Comparison of ENCODE assay signal across 8 cellular contexts in the genomic region with DNA sequence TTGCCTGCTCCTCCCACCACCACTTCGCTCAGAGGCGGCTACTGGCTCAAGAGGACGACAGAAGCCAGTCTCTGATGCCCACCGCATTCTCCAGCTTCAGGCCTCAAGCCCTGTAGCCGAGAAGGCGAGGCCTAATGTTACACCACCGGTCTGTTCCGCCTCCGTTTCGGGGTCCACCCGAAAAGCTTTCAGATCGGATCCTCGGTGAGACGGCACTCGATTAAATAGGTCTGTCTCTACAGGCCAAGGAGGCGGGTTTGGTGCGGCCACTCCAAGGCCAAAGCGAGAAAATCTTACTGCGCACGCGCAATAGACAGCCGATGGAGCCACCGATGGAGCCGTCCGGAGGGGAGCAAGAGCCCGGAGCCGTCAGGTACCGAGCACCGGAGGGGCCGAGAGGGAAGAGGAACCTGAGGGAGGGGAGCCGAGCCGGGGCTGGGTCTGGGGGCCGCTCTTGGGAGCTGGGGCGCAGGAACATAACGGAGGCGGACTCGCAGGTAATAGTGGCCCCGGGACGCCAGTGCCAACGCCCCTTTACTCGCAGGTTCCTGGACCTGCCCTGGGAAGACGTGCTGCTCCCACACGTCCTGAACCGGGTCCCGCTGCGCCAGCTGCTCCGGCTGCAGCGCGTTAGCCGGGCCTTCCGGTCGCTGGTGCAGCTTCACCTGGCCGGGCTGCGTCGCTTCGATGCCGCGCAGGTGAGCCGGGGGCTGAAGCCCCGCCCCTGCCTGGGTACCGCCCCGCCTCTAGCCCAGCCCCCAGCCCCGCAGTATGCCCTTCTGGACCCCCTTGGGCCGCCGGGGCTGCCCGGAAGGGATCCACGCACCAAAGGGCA. TPM values are rescaled to one million over a fixed set of nuclear protein-coding genes. Genes with fewer than 3 reads are reported as not detected.
DNase-seq lines count a peak whose midpoint lies in the region; ATAC-seq and TF ChIP-seq lines count a peak whose summit lies in the region.

FBXL15 (plus strand) TSS at position 27 of the 835 bp plus-strand sequence; CDS start at position 321, 294 bp downstream.

- H3K27ac ChIP-seq in ascending aorta (peak within 1 kb of the TSS; percentile 85 to 86), right cardiac atrium (ENCODE audit: low read length) (peak within 1 kb of the TSS; percentile 92), vagina (peak within 1 kb of the TSS; percentile 73)

- H3K9me3 Mint-ChIP-seq in T-helper 2 cell treated with Interferon-gamma antibody and Interleukin-4, amounts not matched to agents 5 μg/mL and 100 μg/mL, for 36 hours = no peaks in the 10 kb centered on the region

- H3K36me3 Mint-ChIP-seq in T-helper 2 cell treated with Interferon-gamma antibody and Interleukin-4, amounts not matched to agents 5 μg/mL and 100 μg/mL, for 36 hours (ENCODE audit: low read depth) = peaks cover 8% of the 10 kb centered on the region

- no peaks in the 10 kb centered on the region for H3K9me3 ChIP-seq in ascending aorta
- H3K9me3 ChIP-seq in right cardiac atrium (ENCODE audit: control insufficient read depth, low read length) = no peaks in the 10 kb centered on the region
- no peaks in the 10 kb centered on the region for H3K9me3 ChIP-seq in vagina

- H3K4me3 ChIP-seq in ascending aorta (peak within 1 kb of the TSS; percentile 92 to 93), right cardiac atrium (ENCODE audit: low read length) (peak within 1 kb of the TSS; percentile 58), vagina (peak within 1 kb of the TSS; percentile 59 to 93)

- TF ChIP-seq CTCF in ascending aorta (IDR thresholded peaks at IDR 0.05) (no peak), vagina (IDR thresholded peaks at IDR 0.05) (no peak)

- H3K27me3 ChIP-seq in ascending aorta = peaks cover 13% of the 10 kb centered on the region
- no peaks in the 10 kb centered on the region for H3K27me3 ChIP-seq in right cardiac atrium (ENCODE audit: control insufficient read depth, insufficient read depth)
- no peaks in the 10 kb centered on the region for H3K27me3 ChIP-seq in vagina

- H3K27ac Mint-ChIP-seq in T-helper 2 cell treated with Interferon-gamma antibody and Interleukin-4, amounts not matched to agents 5 μg/mL and 100 μg/mL, for 36 hours = peak within 1 kb of the TSS; percentile 97

- ATAC-seq in GM18499 (IDR thresholded peaks at IDR 0.05; ENCODE audit: insufficient read depth, unreplicated experiment) (peak; percentile 37), HG02970 (IDR thresholded peaks at IDR 0.05; ENCODE audit: low FRiP score, unreplicated experiment) (peak; percentile 69), right cardiac atrium (peak; percentile 88)

- peaks cover 11 to 15% of the 10 kb centered on the region in 2 donors for H3K36me3 ChIP-seq in ascending aorta
- H3K36me3 ChIP-seq in vagina = no peaks in the 10 kb centered on the region

- DNase-seq in NCI-H1930 (lab: John Stamatoyannopoulos, UW) (peak; percentile 90 to 93), ascending aorta (ENCODE audit: low spot score in 2 of 2) (peak; percentile 85 to 99), right cardiac atrium (peak; percentile 96 to 98 (median 97)), putamen (ENCODE audit: low spot score) (peak; percentile 95), vagina (ENCODE audit: extremely low spot score in 2 of 2) (peak in 1 of 2 donors; percentile 98)
- peak; percentile 97 for DNase-seq in T-helper 2 cell treated with Interferon-gamma antibody and Interleukin-4, amounts not matched to agents 5 μg/mL and 100 μg/mL, for 36 hours (ENCODE audit: low spot score)

- H3K4me1 ChIP-seq in ascending aorta = peaks cover 16 to 27% of the 10 kb centered on the region in 2 donors
- H3K4me1 ChIP-seq in right cardiac atrium (ENCODE audit: control insufficient read depth, insufficient read depth, low read length) = peaks cover 3% of the 10 kb centered on the region
- H3K4me1 ChIP-seq in vagina = peaks cover 39% of the 10 kb centered on the region

- intact Hi-C loops in ascending aorta (cut with DNase I) (loop anchor here (1.0 kb wide), 3 partner anchors 11 to 269 kb away; partner anchors contain the start of genes CUEDC2 and NOLC1), right cardiac atrium (cut with DNase I) (no loop called here), vagina (cut with DNase I) (no loop called here)

- under 1% methylated on average over 67 of the region's 67 CpGs for WGBS in right cardiac atrium

- no peak for TF ChIP-seq POLR2A in vagina (IDR thresholded peaks at IDR 0.05)

- peaks cover 24% of the 10 kb centered on the region for H3K27me3 Mint-ChIP-seq in T-helper 2 cell treated with Interferon-gamma antibody and Interleukin-4, amounts not matched to agents 5 μg/mL and 100 μg/mL, for 36 hours (ENCODE audit: low read depth)

- H3K4me3 Mint-ChIP-seq in T-helper 2 cell treated with Interferon-gamma antibody and Interleukin-4, amounts not matched to agents 5 μg/mL and 100 μg/mL, for 36 hours = peak within 1 kb of the TSS; percentile 99

- peaks cover 20% of the 10 kb centered on the region for H3K4me1 Mint-ChIP-seq in T-helper 2 cell treated with Interferon-gamma antibody and Interleukin-4, amounts not matched to agents 5 μg/mL and 100 μg/mL, for 36 hours (ENCODE audit: low read depth)

RNA-seq across cellular contexts. Expression of gene FBXL15, which starts in this region (rescaled TPM):
- total RNA-seq in ascending aorta (16.5 TPM), right cardiac atrium (10 to 100 TPM; 14.0 to 15.6 (median 14.4) TPM), vagina (27.7 TPM)
- 14.4 TPM for polyA plus RNA-seq in right cardiac atrium

Comparison
In these comparisons a context has a peak if more than half of its experiments do, and no peak if none do; other contexts are left out.
1. ATAC-seq: peak in every context shown above with its lines; median percentile 88 in right cardiac atrium; 69 in HG02970; 37 in GM18499.